In genomic region chr11:119516060-119516459, GRCh38 we compare ENCODE assay signal across 24 cellular contexts.
"Had no signal": no experiment of that assay in that cellular context is flagged by ENCODE, and none has a peak within 500 bp of the region (broad histone marks: within the 10 kb centered on the region; RNA-seq: fewer than 3 reads in every experiment).

No MANE protein-coding gene starts in this region.

- H3K36me3 ChIP-seq: colonic mucosa, esophagus muscularis mucosa, prostate gland, right atrium auricular region, suprapubic skin, transverse colon, upper lobe of right lung, uterus had no signal

- H3K4me2 ChIP-seq: smooth muscle cell had no signal

- H3K4me1 Mint-ChIP-seq: immature natural killer cell; natural killer cell; stimulated activated naive CD8-positive, alpha-beta T cell treated with anti-CD3 and anti-CD28 coated beads, Interleukin-15, amount 100 ng/mL, for 72 hours had no signal

- H3K27ac ChIP-seq: colonic mucosa, esophagus muscularis mucosa, parathyroid adenoma, prostate gland, right atrium auricular region, suprapubic skin, transverse colon, upper lobe of right lung, uterus had no signal

- H2AFZ ChIP-seq: parathyroid adenoma had no signal

- H3K4me3 Mint-ChIP-seq: immature natural killer cell; memory B cell; natural killer cell; stimulated activated naive CD8-positive, alpha-beta T cell treated with anti-CD3 and anti-CD28 coated beads, Interleukin-15, amount 100 ng/mL, for 72 hours had no signal

- H3K36me3 Mint-ChIP-seq: immature natural killer cell, memory B cell, natural killer cell had no signal

- H3K9me3 Mint-ChIP-seq: immature natural killer cell; memory B cell; natural killer cell; stimulated activated naive CD8-positive, alpha-beta T cell treated with anti-CD3 and anti-CD28 coated beads, Interleukin-15, amount 100 ng/mL, for 72 hours had no signal

- H3K27ac Mint-ChIP-seq: immature natural killer cell; memory B cell; natural killer cell; stimulated activated naive CD8-positive, alpha-beta T cell treated with anti-CD3 and anti-CD28 coated beads, Interleukin-15, amount 100 ng/mL, for 72 hours had no signal

- H3K4me3 ChIP-seq: colonic mucosa, esophagus muscularis mucosa, lung, prostate gland, right atrium auricular region, smooth muscle cell, suprapubic skin, transverse colon, upper lobe of right lung, uterus had no signal

- H3K79me2 ChIP-seq: parathyroid adenoma had no signal

- H3K27me3 ChIP-seq: colonic mucosa, right atrium auricular region, upper lobe of right lung, uterus had no signal

- ATAC-seq: natural killer cell; sciatic nerve; stimulated activated naive CD8-positive, alpha-beta T cell treated with anti-CD3 and anti-CD28 coated beads, Interleukin-15, amount 100 ng/mL, for 72 hours; upper lobe of right lung had no signal

- DNase-seq: colonic mucosa; dermis blood vessel endothelial cell; effector memory CD4-positive, alpha-beta T cell; immature natural killer cell; natural killer cell; occipital lobe; stimulated activated CD4-positive, alpha-beta T cell treated with anti-CD3 and anti-CD28 coated beads, Interleukin-12 subunit alpha, Interleukin-12 subunit beta, amount 100 ng/mL, for 4 hours; stimulated activated CD4-positive, alpha-beta T cell treated with anti-CD3 and anti-CD28 coated beads, Interleukin-1b, Interleukin-23, amount 100 ng/mL, for 48 hours; stimulated activated CD4-positive, alpha-beta T cell treated with anti-CD3 and anti-CD28 coated beads, Interleukin-4, amount 100 ng/mL, for 1 hour; stimulated activated CD8-positive, alpha-beta memory T cell treated with anti-CD3 and anti-CD28 coated beads, Interleukin-4, amount 100 ng/mL, for 48 hours; stimulated activated naive CD4-positive, alpha-beta T cell; stimulated activated naive CD8-positive, alpha-beta T cell treated with anti-CD3 and anti-CD28 coated beads, Interleukin-15, amount 100 ng/mL, for 72 hours; transverse colon; upper lobe of right lung; uterus had no signal

- H3K4me1 ChIP-seq: colonic mucosa, esophagus muscularis mucosa, parathyroid adenoma, prostate gland, right atrium auricular region, suprapubic skin, transverse colon, upper lobe of right lung, uterus had no signal

- H3K9me3 ChIP-seq: colonic mucosa, esophagus muscularis mucosa, prostate gland, right atrium auricular region, suprapubic skin, transverse colon, upper lobe of right lung, uterus had no signal
